Comparison of ENCODE assay signal across 19 cellular contexts in genomic region chr12:74491374-74491773, GRCh38.
"Had no signal": no experiment of that assay in that cellular context is flagged by ENCODE, and none has a peak within 500 bp of the region (broad histone marks: within the 10 kb centered on the region; RNA-seq: fewer than 3 reads in every experiment).

No MANE protein-coding gene starts in this region.

- ATAC-seq: activated T-cell treated with anti-CD3 and anti-CD28 coated beads, Interleukin-2, amount 50 U/mL, for 72 hours; body of pancreas; heart left ventricle; left colon; pancreas; right cardiac atrium; stimulated activated naive CD8-positive, alpha-beta T cell treated with anti-CD3 and anti-CD28 coated beads, Interleukin-15, Interleukin-2, amounts not matched to agents 100 U/mL and 50 U/mL, for 24 hours; upper lobe of right lung; WTC11 had no signal

- H3K9me3 ChIP-seq: body of pancreas, heart left ventricle, pancreas, upper lobe of right lung had no signal

- DNase-seq: activated CD4-positive, alpha-beta T cell treated with anti-CD3 and anti-CD28 coated beads, Interleukin-2, amount 50 U/mL, for 4 hours; activated effector memory CD4-positive, alpha-beta T cell treated with anti-CD3 and anti-CD28 coated beads, Interleukin-2, amount 50 U/mL, for 16 hours; activated naive CD4-positive, alpha-beta T cell treated with anti-CD3 and anti-CD28 coated beads, Interleukin-2, amount 50 U/mL, for 16 hours; activated T-cell treated with anti-CD3 and anti-CD28 coated beads, Interleukin-2, amount 50 U/mL, for 72 hours; anterior cingulate cortex; body of pancreas; heart left ventricle; left colon; mesendoderm; naive B cell; pancreas; right cardiac atrium; stimulated activated CD4-positive, alpha-beta T cell treated with anti-CD3 and anti-CD28 coated beads, Interleukin-4, amount 100 ng/mL, for 24 hours; stimulated activated naive CD8-positive, alpha-beta T cell treated with anti-CD3 and anti-CD28 coated beads, Interleukin-15, Interleukin-2, amounts not matched to agents 100 U/mL and 50 U/mL, for 24 hours; T-helper 1 cell; T1000; upper lobe of right lung had no signal

- H3K9me3 Mint-ChIP-seq: activated T-cell treated with anti-CD3 and anti-CD28 coated beads, Interleukin-2, amount 50 U/mL, for 72 hours; WTC11 had no signal

- H3K4me1 ChIP-seq: body of pancreas, heart left ventricle, pancreas, upper lobe of right lung had no signal

- H3K36me3 Mint-ChIP-seq: naive B cell, WTC11 had no signal

- H3K27me3 ChIP-seq: body of pancreas, cardiac muscle cell, heart left ventricle, pancreas, upper lobe of right lung had no signal

- H3K27ac ChIP-seq: body of pancreas, cardiac muscle cell, heart left ventricle, pancreas, upper lobe of right lung had no signal

- H3K27me3 Mint-ChIP-seq: naive B cell had no signal

- H3K36me3 ChIP-seq: cardiac muscle cell, heart left ventricle, pancreas, upper lobe of right lung had no signal

- H3K27ac Mint-ChIP-seq: WTC11 had no signal

- H3K4me3 ChIP-seq: body of pancreas, cardiac muscle cell, heart left ventricle, pancreas, upper lobe of right lung had no signal

- H3K4me3 Mint-ChIP-seq: WTC11 had no signal
